Comparison of ENCODE assay signal across 20 cellular contexts in genomic region chr4:162837679-162838078, GRCh38.
DNase-seq lines count a peak whose midpoint lies in the region; FAIRE-seq and TF ChIP-seq lines count a peak whose summit lies in the region.
"Had no signal": no experiment of that assay in that cellular context is flagged by ENCODE, and none has a peak within 500 bp of the region (broad histone marks: within the 10 kb centered on the region; RNA-seq: fewer than 3 reads in every experiment).

No MANE protein-coding gene starts in this region.

- no peak overlapping the region for H3K9ac ChIP-seq in neural cell (ENCODE audit: low read length)
- H3K9ac ChIP-seq: BLaER1 had no signal

- no peak for FAIRE-seq in urothelium cell line (lab: Jason Lieb, UNC)
- FAIRE-seq: A549, G401.6, GM12891, GM19239, H54 had no signal

- no peaks in the 10 kb centered on the region for H3K27me3 ChIP-seq in neural cell (ENCODE audit: insufficient read depth, low read depth, low read length)
- H3K27me3 ChIP-seq: BLaER1 had no signal

- H3K27ac ChIP-seq in neural cell (ENCODE audit: low read length) = no peak overlapping the region
- H3K27ac ChIP-seq: 22Rv1, A549, BLaER1 had no signal

- DNase-seq in DMS 273 (lab: John Stamatoyannopoulos, UW; ENCODE audit: unreplicated experiment) (peak; percentile 5), DMS 273 treated with DMSO at 0.1 percent for 48 hours (lab: John Stamatoyannopoulos, UW) (no peak), NCI-H69 (lab: John Stamatoyannopoulos, UW) (peak; percentile 26), urothelium cell line (ENCODE audit: low spot score) (peak; percentile 22), NCI-H345 treated with DMSO at 0.1 percent for 48 hours (lab: John Stamatoyannopoulos, UW; ENCODE audit: unreplicated experiment) (no peak), SW480 (ENCODE audit: low spot score) (no peak), UCSD-AML1 (lab: John Stamatoyannopoulos, UW; ENCODE audit: unreplicated experiment) (no peak)
- DNase-seq: CD4-positive, alpha-beta memory T cell; DND-41; EL; HCEC 1CT had no signal

- no peaks in the 10 kb centered on the region for H3F3A ChIP-seq in neural cell (ENCODE audit: insufficient read depth, low read length, poor library complexity, severe bottlenecking)

- no peaks in the 10 kb centered on the region for H3K79me2 ChIP-seq in neural cell (replicated peaks; ENCODE audit: insufficient read depth, low read length)

- H3K9me2 ChIP-seq in neural cell (ENCODE audit: insufficient read depth, low read length) = no peaks in the 10 kb centered on the region

- no peak for TF ChIP-seq RAD21 in neural cell (conservative IDR thresholded peaks at IDR 0.05)

- TF ChIP-seq CTCF in neural cell (IDR thresholded peaks at IDR 0.05; ENCODE audit: poor library complexity, severe bottlenecking) = no peak

- H3K9me3 ChIP-seq in neural cell (ENCODE audit: low read length) = no peaks in the 10 kb centered on the region
- H3K9me3 ChIP-seq: A549 had no signal

- H2AFZ ChIP-seq in neural cell (ENCODE audit: low read depth, low read length) = no peak overlapping the region
- H2AFZ ChIP-seq: GM23338 had no signal

- H3K4me3 ChIP-seq in neural cell (ENCODE audit: low read length) = no peak overlapping the region
- H3K4me3 ChIP-seq: A549, BLaER1, GM23338 had no signal

- TF ChIP-seq EP300 in neural cell (conservative IDR thresholded peaks at IDR 0.05; ENCODE audit: poor library complexity, severe bottlenecking) = peak; percentile 58

- no peaks in the 10 kb centered on the region for H4K20me1 ChIP-seq in neural cell (ENCODE audit: insufficient read depth)
- H4K20me1 ChIP-seq: BLaER1 had no signal

- no peaks in the 10 kb centered on the region for H3K36me3 ChIP-seq in neural cell (ENCODE audit: insufficient read depth, low read length)
- H3K36me3 ChIP-seq: BLaER1 had no signal

- H3K4me2 ChIP-seq in neural cell (ENCODE audit: low read length) = no peak overlapping the region
- H3K4me2 ChIP-seq: A549, BLaER1, GM23338 had no signal

TF ChIP-seq in neural cell, 6 proteins besides CTCF, POLR2A, EP300 and RAD21:
- TF ChIP-seq MXI1 (conservative IDR thresholded peaks at IDR 0.05; ENCODE audit: poor library complexity, severe bottlenecking) = no peak
- no peak for TF ChIP-seq TAF1 (IDR thresholded peaks at IDR 0.05; ENCODE audit: low read depth)
- no peak for TF ChIP-seq POLR2AphosphoS5 (IDR thresholded peaks at IDR 0.05)
- TF ChIP-seq EZH2 (IDR thresholded peaks at IDR 0.05; ENCODE audit: borderline replicate concordance, insufficient read depth, low read length, poor library complexity, severe bottlenecking) = no peak
- no peak for TF ChIP-seq SMC3 (conservative IDR thresholded peaks at IDR 0.05; ENCODE audit: poor library complexity)
- TF ChIP-seq REST (IDR thresholded peaks at IDR 0.05; ENCODE audit: borderline replicate concordance) = no peak

Comparison
In these comparisons a context has a peak if more than half of its experiments do, and no peak if none do; other contexts are left out.
1. DNase-seq: peak in DMS 273 (single experiment), NCI-H69 (single experiment) and urothelium cell line (single experiment); none in DMS 273 treated with DMSO at 0.1 percent for 48 hours (single experiment), NCI-H345 treated with DMSO at 0.1 percent for 48 hours (single experiment), SW480 (single experiment) and UCSD-AML1 (single experiment).